Comparison of ENCODE assay signal across 32 cellular contexts in genomic region chr2:123116595-123116994, GRCh38.
"Had no signal": no experiment of that assay in that cellular context is flagged by ENCODE, and none has a peak within 500 bp of the region (broad histone marks: within the 10 kb centered on the region; RNA-seq: fewer than 3 reads in every experiment).

No MANE protein-coding gene starts in this region.

- ATAC-seq: naive thymus-derived CD4-positive, alpha-beta T cell; naive thymus-derived CD8-positive, alpha-beta T cell; natural killer cell; natural killer cell treated with Interleukin-12 subunit alpha and Interleukin-12 subunit beta and Interleukin-15 and Interleukin-18, amount 100 ng/mL, for 72 hours; pancreas; psoas muscle; right cardiac atrium; right lobe of liver; sciatic nerve had no signal

- H3K36me3 ChIP-seq: neural progenitor cell, neutrophil, ovary, pancreas, prostate gland, right atrium auricular region, right lobe of liver, sigmoid colon, spleen had no signal

- H3K27me3 ChIP-seq: neural progenitor cell, neutrophil, ovary, pancreas, right atrium auricular region, right lobe of liver, sigmoid colon, spleen had no signal

- H3K79me2 ChIP-seq: parathyroid adenoma had no signal

- H3K4me3 ChIP-seq: neural progenitor cell, ovary, pancreas, prostate gland, psoas muscle, right atrium auricular region, right lobe of liver, sigmoid colon, skin epidermis, smooth muscle cell, spleen had no signal

- H3K4me2 ChIP-seq: neural progenitor cell, smooth muscle cell had no signal

- H3K27me3 Mint-ChIP-seq: naive thymus-derived CD4-positive, alpha-beta T cell; naive thymus-derived CD8-positive, alpha-beta T cell; natural killer cell treated with Interleukin-12 subunit alpha and Interleukin-12 subunit beta and Interleukin-15 and Interleukin-18, amount 100 ng/mL, for 72 hours; progenitor cell of endocrine pancreas had no signal

- H3K4me1 Mint-ChIP-seq: naive thymus-derived CD4-positive, alpha-beta T cell; naive thymus-derived CD8-positive, alpha-beta T cell; natural killer cell; nephron; nephron progenitor cell; neural crest cell had no signal

- DNase-seq: naive thymus-derived CD4-positive, alpha-beta T cell; naive thymus-derived CD8-positive, alpha-beta T cell; natural killer cell; nephron progenitor cell; nucleus accumbens; occipital lobe; ovary; pancreas; posterior cingulate gyrus; psoas muscle; retina; right cardiac atrium; right lobe of liver; sigmoid colon; small intestine; spleen; stimulated activated CD4-positive, alpha-beta T cell treated with anti-CD3 and anti-CD28 coated beads, Interleukin-12 subunit alpha, Interleukin-12 subunit beta, amount 100 ng/mL, for 4 hours; stimulated activated CD4-positive, alpha-beta T cell treated with anti-CD3 and anti-CD28 coated beads, Interleukin-15, amount 100 ng/mL, for 24 hours; stimulated activated CD4-positive, alpha-beta T cell treated with anti-CD3 and anti-CD28 coated beads, Interleukin-1b, Interleukin-23, amount 100 ng/mL, for 48 hours; stimulated activated CD4-positive, alpha-beta T cell treated with anti-CD3 and anti-CD28 coated beads, Interleukin-2, amount 100 ng/mL, for 24 hours had no signal

- H3K9me3 ChIP-seq: neutrophil, ovary, pancreas, prostate gland, psoas muscle, right lobe of liver had no signal

- H3K4me3 Mint-ChIP-seq: naive thymus-derived CD4-positive, alpha-beta T cell; naive thymus-derived CD8-positive, alpha-beta T cell; natural killer cell; natural killer cell treated with Interleukin-12 subunit alpha and Interleukin-12 subunit beta and Interleukin-15 and Interleukin-18, amount 100 ng/mL, for 72 hours; nephron; nephron progenitor cell; neural crest cell; neural progenitor cell had no signal

- H2AFZ ChIP-seq: neural progenitor cell, parathyroid adenoma had no signal

- H3K9ac ChIP-seq: neural progenitor cell, parathyroid adenoma had no signal

- H3K36me3 Mint-ChIP-seq: naive thymus-derived CD4-positive, alpha-beta T cell; natural killer cell had no signal

- H3K27ac ChIP-seq: neural progenitor cell, neutrophil, ovary, pancreas, parathyroid adenoma, prostate gland, psoas muscle, right atrium auricular region, right lobe of liver, sigmoid colon, skin epidermis, spleen had no signal

- H3K4me1 ChIP-seq: neural progenitor cell, pancreas, parathyroid adenoma, prostate gland, psoas muscle, right atrium auricular region, right lobe of liver, sigmoid colon, spleen had no signal

- H3K27ac Mint-ChIP-seq: naive thymus-derived CD4-positive, alpha-beta T cell; naive thymus-derived CD8-positive, alpha-beta T cell; natural killer cell; natural killer cell treated with Interleukin-12 subunit alpha and Interleukin-12 subunit beta and Interleukin-15 and Interleukin-18, amount 100 ng/mL, for 72 hours; nephron; nephron progenitor cell; neural progenitor cell; progenitor cell of endocrine pancreas had no signal
